ENCODE assay signal across 18 cellular contexts in genomic region chr2:12948231-12948962, GRCh38.
DNase-seq lines count a peak whose midpoint lies in the region; ATAC-seq and TF ChIP-seq lines count a peak whose summit lies in the region.
"Had no signal": no experiment of that assay in that cellular context is flagged by ENCODE, and none has a peak within 500 bp of the region (broad histone marks: within the 10 kb centered on the region; RNA-seq: fewer than 3 reads in every experiment).

No MANE protein-coding gene starts in this region.

- peak overlapping the region in 2 of 3 experiments; percentile 15 to 26 for H3K27ac Mint-ChIP-seq in nephron

- H3K27me3 Mint-ChIP-seq in nephron (ENCODE audit: low read depth): no peaks in the 10 kb centered on the region

- no peaks in the 10 kb centered on the region for H3K9me3 Mint-ChIP-seq in nephron
- H3K9me3 Mint-ChIP-seq: activated naive CD8-positive, alpha-beta T cell treated with anti-CD3 and anti-CD28 coated beads, Interleukin-2, amount 10 ng/mL, durations not matched to agents 7 days and 5 days had no signal

- H3K4me1 ChIP-seq in adipocyte (ENCODE audit: control insufficient read depth, insufficient read depth, low read length): no peaks in the 10 kb centered on the region
- H3K4me1 ChIP-seq: A549, esophagus muscularis mucosa, parathyroid adenoma, transverse colon had no signal

- H3K4me3 ChIP-seq in adipocyte (ENCODE audit: low read length): no peak overlapping the region
- H3K4me3 ChIP-seq: A549, esophagus muscularis mucosa, GM12878, transverse colon had no signal

- no peak for TF ChIP-seq CTCF in nephron (IDR thresholded peaks at IDR 0.05; ENCODE audit: unreplicated experiment in 3 of 3)

- DNase-seq in NCI-H82 (lab: John Stamatoyannopoulos, UW) (peak; percentile 14), NCI-H82 treated with DMSO at 0.1 percent for 48 hours (lab: John Stamatoyannopoulos, UW; ENCODE audit: unreplicated experiment) (no peak), adipocyte (ENCODE audit: low read depth) (peak; percentile 30), HEK293T (ENCODE audit: extremely low spot score) (no peak), HPDE6-E6E7 (ENCODE audit: extremely low spot score) (no peak)
- DNase-seq: activated naive CD8-positive, alpha-beta T cell treated with anti-CD3 and anti-CD28 coated beads, Interleukin-2, amount 10 ng/mL, durations not matched to agents 7 days and 5 days; H7; NCI-H1105; NCI-H446; Right ventricle myocardium superior; transverse colon had no signal

- ATAC-seq in HG02759 (IDR thresholded peaks at IDR 0.05; ENCODE audit: unreplicated experiment): peak; percentile 7
- ATAC-seq in GM19467 (IDR thresholded peaks at IDR 0.05; ENCODE audit: unreplicated experiment): no peak
- ATAC-seq: A549 had no signal

- H3K9ac ChIP-seq in adipocyte (ENCODE audit: low read length): no peak overlapping the region
- H3K9ac ChIP-seq: parathyroid adenoma had no signal

- CTCF ChIA-PET in HEK293T (lab: Yijun Ruan, JAX): interaction anchor here (2.7 kb wide), 1 partner anchor 17 kb away, joined by 6 read pairs; no protein-coding TSS in a partner anchor

- H3K27me3 ChIP-seq in adipocyte (replicated peaks; ENCODE audit: control insufficient read depth, insufficient read depth, low read length): no peaks in the 10 kb centered on the region
- H3K27me3 ChIP-seq: esophagus muscularis mucosa, transverse colon had no signal

- H3K4me3 Mint-ChIP-seq in nephron: no peak overlapping the region

- no peaks in the 10 kb centered on the region for H3K36me3 ChIP-seq in adipocyte (ENCODE audit: control insufficient read depth, insufficient read depth, low read length, severe bottlenecking)
- H3K36me3 ChIP-seq: esophagus muscularis mucosa, transverse colon had no signal

- H3K36me3 Mint-ChIP-seq in nephron (ENCODE audit: low read depth): no peaks in the 10 kb centered on the region

- H3K9me3 ChIP-seq in adipocyte (ENCODE audit: control insufficient read depth, low read length): no peaks in the 10 kb centered on the region
- H3K9me3 ChIP-seq: A549, esophagus muscularis mucosa, transverse colon had no signal

- H3K4me1 Mint-ChIP-seq in nephron: peaks cover 22% of the 10 kb centered on the region

- POLR2A ChIA-PET in HEK293T (lab: Yijun Ruan, JAX): no interaction called here

TF ChIP-seq in HEK293T, 16 proteins besides CTCF, POLR2A, EP300 and RAD21:
- TF ChIP-seq ELF4 (IDR thresholded peaks at IDR 0.05): no peak
- no peak for TF ChIP-seq ARNT (IDR thresholded peaks at IDR 0.05)
- no peak for TF ChIP-seq FOXK2 (IDR thresholded peaks at IDR 0.05)
- no peak for TF ChIP-seq NFRKB (IDR thresholded peaks at IDR 0.05)
- no peak for TF ChIP-seq PKNOX1 (IDR thresholded peaks at IDR 0.05)
- no peak for TF ChIP-seq SUZ12 (IDR thresholded peaks at IDR 0.05)
- TF ChIP-seq LEF1 (IDR thresholded peaks at IDR 0.05; ENCODE audit: borderline replicate concordance): no peak
- no peak for TF ChIP-seq ZNF384 (IDR thresholded peaks at IDR 0.05)
- TF ChIP-seq FOXA1 (IDR thresholded peaks at IDR 0.05): no peak
- TF ChIP-seq HDGF (IDR thresholded peaks at IDR 0.05; ENCODE audit: borderline replicate concordance): no peak
TF ChIP-seq in HEK293T: peak in this region for 0.

Comparison
In these comparisons a context has a peak if more than half of its experiments do, and no peak if none do; other contexts are left out.
1. DNase-seq: peak in NCI-H82 (single experiment) and adipocyte (single experiment); none in NCI-H82 treated with DMSO at 0.1 percent for 48 hours (single experiment), HEK293T (single experiment) and HPDE6-E6E7 (single experiment).